ENCODE assay signal across 8 cellular contexts in the genomic region with DNA sequence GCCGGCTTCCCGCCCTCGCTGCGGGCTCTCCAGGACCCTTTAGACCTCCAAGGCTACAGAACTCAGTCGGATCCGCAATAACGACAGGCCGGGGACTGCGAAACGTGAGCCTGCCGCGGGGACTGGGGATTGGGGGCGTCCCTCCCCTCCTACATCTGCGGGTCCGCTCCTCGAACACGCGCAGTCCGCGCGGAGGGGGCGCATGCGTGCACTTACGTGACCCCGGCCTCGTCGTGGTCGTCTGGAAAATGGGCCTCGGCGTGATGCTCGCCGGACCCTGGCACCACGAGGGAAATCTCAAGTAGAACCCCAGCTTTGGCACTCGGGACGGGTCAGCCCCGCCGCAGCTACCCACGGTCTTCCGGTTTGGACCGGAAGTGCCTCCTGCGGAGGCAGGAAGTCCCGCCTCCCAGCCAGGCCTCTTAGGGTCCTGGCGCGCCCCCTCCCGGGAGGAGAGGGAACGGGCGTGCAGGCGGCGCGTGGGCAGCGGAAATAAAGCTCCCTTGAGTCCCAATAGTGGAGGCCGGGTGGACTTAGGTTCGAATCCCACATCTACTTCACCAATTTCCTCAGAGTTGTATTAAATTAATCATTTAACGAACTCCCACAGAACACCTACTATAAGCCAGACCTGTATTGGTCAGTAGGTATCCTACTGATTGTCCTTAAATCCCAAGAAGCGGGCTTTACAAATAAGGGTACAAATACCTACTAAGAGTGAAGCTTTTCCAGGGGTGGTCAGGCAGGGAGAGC. TPM values are rescaled to one million over a fixed set of nuclear protein-coding genes. Genes with fewer than 3 reads are reported as not detected.
DNase-seq lines count a peak whose midpoint lies in the region; ATAC-seq and TF ChIP-seq lines count a peak whose summit lies in the region.

A gene with protein sequence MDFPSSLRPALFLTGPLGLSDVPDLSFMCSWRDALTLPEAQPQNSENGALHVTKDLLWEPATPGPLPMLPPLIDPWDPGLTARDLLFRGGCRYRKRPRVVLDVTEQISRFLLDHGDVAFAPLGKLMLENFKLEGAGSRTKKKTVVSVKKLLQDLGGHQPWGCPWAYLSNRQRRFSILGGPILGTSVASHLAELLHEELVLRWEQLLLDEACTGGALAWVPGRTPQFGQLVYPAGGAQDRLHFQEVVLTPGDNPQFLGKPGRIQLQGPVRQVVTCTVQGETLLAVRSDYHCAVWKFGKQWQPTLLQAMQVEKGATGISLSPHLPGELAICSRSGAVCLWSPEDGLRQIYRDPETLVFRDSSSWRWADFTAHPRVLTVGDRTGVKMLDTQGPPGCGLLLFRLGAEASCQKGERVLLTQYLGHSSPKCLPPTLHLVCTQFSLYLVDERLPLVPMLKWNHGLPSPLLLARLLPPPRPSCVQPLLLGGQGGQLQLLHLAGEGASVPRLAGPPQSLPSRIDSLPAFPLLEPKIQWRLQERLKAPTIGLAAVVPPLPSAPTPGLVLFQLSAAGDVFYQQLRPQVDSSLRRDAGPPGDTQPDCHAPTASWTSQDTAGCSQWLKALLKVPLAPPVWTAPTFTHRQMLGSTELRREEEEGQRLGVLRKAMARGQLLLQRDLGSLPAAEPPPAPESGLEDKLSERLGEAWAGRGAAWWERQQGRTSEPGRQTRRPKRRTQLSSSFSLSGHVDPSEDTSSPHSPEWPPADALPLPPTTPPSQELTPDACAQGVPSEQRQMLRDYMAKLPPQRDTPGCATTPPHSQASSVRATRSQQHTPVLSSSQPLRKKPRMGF (minus strand): TSS at position 373 of the 753 bp plus-strand sequence. CDS start 2,069 bp downstream, outside the sequence.

- H3K27me3 ChIP-seq in right cardiac atrium (ENCODE audit: control insufficient read depth, insufficient read depth), result no peaks in the 10 kb centered on the region
- no peaks in the 10 kb centered on the region for H3K27me3 ChIP-seq in vagina

- ATAC-seq in HG02885 (IDR thresholded peaks at IDR 0.05; ENCODE audit: poor library complexity, unreplicated experiment) (peak; percentile 98), right cardiac atrium (peak; percentile 93 to 96)

- peak within 1 kb of the TSS; percentile 82 for H3K27ac ChIP-seq in right cardiac atrium (ENCODE audit: low read length)
- peak within 1 kb of the TSS; percentile 60 for H3K27ac ChIP-seq in vagina

- TF ChIP-seq CTCF in vagina (IDR thresholded peaks at IDR 0.05), result peak; percentile 89 to 99 (median 91)

- H3K4me3 ChIP-seq in right cardiac atrium (ENCODE audit: low read length) (peak within 1 kb of the TSS; percentile 68), vagina (peak within 1 kb of the TSS; percentile 91 to 95)

- WGBS in right cardiac atrium, result 2% methylated on average over 55 of the region's 55 CpGs

- TF ChIP-seq POLR2A in GM15510 (IDR thresholded peaks at IDR 0.05; ENCODE audit: borderline replicate concordance, extremely low read depth, insufficient read length) (peak; percentile 80), vagina (IDR thresholded peaks at IDR 0.05) (no peak)

- peaks cover 2% of the 10 kb centered on the region for H3K4me1 ChIP-seq in right cardiac atrium (ENCODE audit: control insufficient read depth, insufficient read depth, low read length)
- peaks cover 25% of the 10 kb centered on the region for H3K4me1 ChIP-seq in vagina

- DNase-seq in NCI-H1694 treated with DMSO at 0.1 percent for 48 hours (lab: John Stamatoyannopoulos, UW) (peak; percentile 82), anterior cingulate cortex (lab: John Stamatoyannopoulos, UW) (peak; percentile 31 to 93 (median 84)), right cardiac atrium (peak; percentile 94 to 98 (median 97)), putamen (ENCODE audit: low spot score) (peak; percentile 95), vagina (ENCODE audit: extremely low spot score in 2 of 2) (no peak)

- intact Hi-C loops in T-helper 2 cell treated with Interferon-gamma antibody and Interleukin-4, amounts not matched to agents 100 ng/mL and 5 ng/mL, for 36 hours (cut with micrococcal nuclease), result loop anchor here (1.0 to 5.0 kb wide), 5 partner anchors 42 to 230 kb away; a partner anchor contains a TSS
- intact Hi-C loops in right cardiac atrium (cut with DNase I), result loop anchor here in 1 of 4 donors (5.0 kb wide), 1 partner anchor 230 kb away; no protein-coding TSS in a partner anchor
- intact Hi-C loops in vagina (cut with DNase I), result loop anchor here (10.0 kb wide), 1 partner anchor 102 kb away; no protein-coding TSS in a partner anchor

- H3K36me3 ChIP-seq in vagina, result peaks cover 0 to 26% of the 10 kb centered on the region in 2 donors

- H3K9me3 ChIP-seq in right cardiac atrium (ENCODE audit: control insufficient read depth, low read length) (no peaks in the 10 kb centered on the region), vagina (no peaks in the 10 kb centered on the region)

RNA-seq across cellular contexts. Expression of the gene that starts here (rescaled TPM):
- total RNA-seq in T-helper 2 cell treated with Interferon-gamma antibody and Interleukin-4, amounts not matched to agents 100 ng/mL and 5 ng/mL, for 36 hours, result 58.4 and 63.4 TPM in 2 replicates
- total RNA-seq in right cardiac atrium (10 to 100 TPM; 26.0 to 31.1 (median 28.4) TPM), vagina (30.2 TPM)
- polyA plus RNA-seq in right cardiac atrium, result 36.2 TPM

Comparison
In these comparisons a context has a peak if more than half of its experiments do, and no peak if none do; other contexts are left out.
1. DNase-seq: peak in NCI-H1694 treated with DMSO at 0.1 percent for 48 hours (single experiment), anterior cingulate cortex (58 of 58), right cardiac atrium (3 of 3) and putamen (single experiment); none in vagina (0 of 2).